ENCODE assay signal across 33 cellular contexts in genomic region chr17:66094727-66095126, GRCh38.
"Had no signal": no experiment of that assay in that cellular context is flagged by ENCODE, and none has a peak within 500 bp of the region (broad histone marks: within the 10 kb centered on the region; RNA-seq: fewer than 3 reads in every experiment).

No MANE protein-coding gene starts in this region.

- FAIRE-seq: astrocyte, bronchial epithelial cell had no signal

- H3K27ac ChIP-seq: adrenal gland, ascending aorta, body of pancreas, brain microvascular endothelial cell, breast epithelium, cardiac muscle cell had no signal

- H3K4me3 ChIP-seq: adrenal gland, ascending aorta, body of pancreas, breast epithelium, cardiac muscle cell had no signal

- H3K27me3 ChIP-seq: adrenal gland, ascending aorta, body of pancreas, brain microvascular endothelial cell, breast epithelium, cardiac muscle cell had no signal

- ATAC-seq: activated naive CD4-positive, alpha-beta T cell treated with anti-CD3 and anti-CD28 coated beads, Interleukin-2, amount 50 U/mL, for 72 hours; activated naive CD8-positive, alpha-beta T cell treated with anti-CD3 and anti-CD28 coated beads, Interleukin-2, amount 50 U/mL, for 24 hours; activated T-cell treated with anti-CD3 and anti-CD28 coated beads, Interleukin-2, amount 50 U/mL, for 4 hours; activated T-cell treated with anti-CD3 and anti-CD28 coated beads, Interleukin-2, amount 50 U/mL, for 72 hours; activated T-helper 17 cell treated with anti-CD3 and anti-CD28 coated beads, Interleukin-2, amount 50 U/mL, for 72 hours; body of pancreas had no signal

- H3K9me3 ChIP-seq: ascending aorta, body of pancreas had no signal

- DNase-seq: activated effector memory CD4-positive, alpha-beta T cell treated with anti-CD3 and anti-CD28 coated beads, Interleukin-2, amount 50 U/mL, for 16 hours; activated effector memory CD4-positive, alpha-beta T cell treated with Interleukin-2 at 50 U/mL for 16 hours; activated gamma-delta T cell; activated gamma-delta T cell treated with Interleukin-2 at 50 U/mL for 16 hours; activated naive CD4-positive, alpha-beta T cell; activated naive CD4-positive, alpha-beta T cell treated with anti-CD3 and anti-CD28 coated beads for 36 hours; activated naive CD4-positive, alpha-beta T cell treated with anti-CD3 and anti-CD28 coated beads, Interleukin-2, amount 10 ng/mL, durations not matched to agents 7 days and 5 days; activated naive CD4-positive, alpha-beta T cell treated with anti-CD3 and anti-CD28 coated beads, Interleukin-2, amount 50 U/mL, for 16 hours; activated naive CD4-positive, alpha-beta T cell treated with Interleukin-2 at 50 U/mL for 16 hours; activated naive CD8-positive, alpha-beta T cell treated with anti-CD3 and anti-CD28 coated beads for 36 hours; activated naive CD8-positive, alpha-beta T cell treated with anti-CD3 and anti-CD28 coated beads, Interleukin-2, amount 10 ng/mL, durations not matched to agents 7 days and 5 days; activated naive CD8-positive, alpha-beta T cell treated with anti-CD3 and anti-CD28 coated beads, Interleukin-2, amount 50 U/mL, for 24 hours; activated T-cell treated with anti-CD3 and anti-CD28 coated beads, Interleukin-2, amount 50 U/mL, for 24 hours; activated T-cell treated with anti-CD3 and anti-CD28 coated beads, Interleukin-2, amount 50 U/mL, for 4 hours; activated T-cell treated with anti-CD3 and anti-CD28 coated beads, Interleukin-2, amount 50 U/mL, for 48 hours; activated T-cell treated with anti-CD3 and anti-CD28 coated beads, Interleukin-2, amount 50 U/mL, for 72 hours; adrenal gland; amniotic stem cell; amygdala; anterior cingulate cortex; aorta; body of pancreas; brain microvascular endothelial cell; caudate nucleus; central memory CD4-positive, alpha-beta T cell; cerebellar nuclear complex had no signal

- H3K36me3 ChIP-seq: adrenal gland, brain microvascular endothelial cell, breast epithelium had no signal

- H3K4me1 ChIP-seq: adrenal gland, ascending aorta, body of pancreas, breast epithelium had no signal
